9 cellular contexts compared by ENCODE assay signal in the genomic region with DNA sequence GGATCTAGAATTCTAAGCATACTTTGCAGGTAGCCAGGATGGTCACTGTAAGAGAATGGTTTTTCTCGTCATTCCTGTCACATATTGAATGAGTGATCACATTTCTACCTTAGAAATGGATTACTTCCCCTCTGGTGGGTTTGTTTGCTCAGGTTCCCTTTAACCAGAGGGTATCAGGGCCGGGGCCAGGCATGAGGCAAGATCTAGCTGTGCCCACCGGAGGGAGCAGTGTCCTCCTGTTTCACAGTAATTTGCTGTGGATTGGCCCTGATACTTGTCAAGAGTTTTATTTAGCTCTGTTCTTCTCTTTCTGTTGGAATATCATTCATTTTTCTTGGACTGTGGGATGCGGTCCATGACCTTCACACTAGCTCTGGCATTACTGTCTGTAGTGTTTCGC. TPM values are rescaled to one million over a fixed set of nuclear protein-coding genes. Genes with fewer than 3 reads are reported as not detected.
DNase-seq lines count a peak whose midpoint lies in the region; ATAC-seq and TF ChIP-seq lines count a peak whose summit lies in the region.
"Had no signal": no experiment of that assay in that cellular context is flagged by ENCODE, and none has a peak within 500 bp of the region (broad histone marks: within the 10 kb centered on the region; RNA-seq: fewer than 3 reads in every experiment).

No MANE protein-coding gene starts in this region.

- no peak overlapping the region for H3K4me3 ChIP-seq in astrocyte of the cerebellum (ENCODE audit: low read depth, low read length)
- no peak overlapping the region for H3K4me3 ChIP-seq in sigmoid colon

- H3K9me3 ChIP-seq in sigmoid colon: no peaks in the 10 kb centered on the region

- H3K9me3 Mint-ChIP-seq in nephron progenitor cell: peaks cover 3% of the 10 kb centered on the region
- H3K9me3 Mint-ChIP-seq: CD4-positive, CD25-positive, alpha-beta regulatory T cell had no signal

- peaks cover 0 to 9% (median 0%) of the 10 kb centered on the region in 4 donors for H3K4me1 ChIP-seq in sigmoid colon

- no peak for TF ChIP-seq EP300 in sigmoid colon (IDR thresholded peaks at IDR 0.05)

- peak; percentile 0 to 25 for DNase-seq in NCI-H2081 (lab: John Stamatoyannopoulos, UW)
- DNase-seq in NCI-H2081 treated with DMSO at 0.1 percent for 48 hours (lab: John Stamatoyannopoulos, UW): no peak
- DNase-seq in Kasumi-1 (lab: John Stamatoyannopoulos, UW): peak; percentile 70 to 72
- DNase-seq in astrocyte of the cerebellum (ENCODE audit: low read depth): peak; percentile 19
- peak; percentile 52 for DNase-seq in nephron progenitor cell
- no peak for DNase-seq in DMS153 treated with DMSO at 0.1 percent for 48 hours (lab: John Stamatoyannopoulos, UW; ENCODE audit: unreplicated experiment)
- DNase-seq in omental fat pad (ENCODE audit: low spot score): no peak
- no peak for DNase-seq in sigmoid colon

- TF ChIP-seq CTCF in astrocyte of the cerebellum (IDR thresholded peaks at IDR 0.05; ENCODE audit: low read depth, low read length, missing control alignments) (peak; percentile 60), nephron progenitor cell (IDR thresholded peaks at IDR 0.05) (peak; percentile 44), omental fat pad (IDR thresholded peaks at IDR 0.05) (no peak), sigmoid colon (IDR thresholded peaks at IDR 0.05) (no peak)

- intact Hi-C loops in sigmoid colon (cut with DNase I): no loop called here

- no peaks in the 10 kb centered on the region for H3K4me1 Mint-ChIP-seq in nephron progenitor cell

- WGBS in sigmoid colon, 2 donors: 76 to 80% methylated on average over 5 of the region's 5 CpGs

- H3K27ac Mint-ChIP-seq in nephron progenitor cell: no peak overlapping the region
- H3K27ac Mint-ChIP-seq: CD4-positive, CD25-positive, alpha-beta regulatory T cell had no signal

- in situ Hi-C loops in astrocyte of the cerebellum (cut with HindIII; ENCODE audit: low sequenced_read_pairs): loop anchor here (25.0 kb wide), 1 partner anchor 308 kb away; no protein-coding TSS in a partner anchor

- H3K36me3 Mint-ChIP-seq in nephron progenitor cell (ENCODE audit: low read depth): peaks cover 30% of the 10 kb centered on the region
- H3K36me3 Mint-ChIP-seq: CD4-positive, CD25-positive, alpha-beta regulatory T cell had no signal

- no peaks in the 10 kb centered on the region for H3K27me3 ChIP-seq in sigmoid colon

- ATAC-seq in omental fat pad (ENCODE audit: low FRiP score): no peak

- TF ChIP-seq POLR2A in sigmoid colon (IDR thresholded peaks at IDR 0.05): no peak

- no peak overlapping the region for H3K27ac ChIP-seq in sigmoid colon

- no peak overlapping the region for H3K4me3 Mint-ChIP-seq in nephron progenitor cell
- H3K4me3 Mint-ChIP-seq: CD4-positive, CD25-positive, alpha-beta regulatory T cell had no signal

- no peaks in the 10 kb centered on the region for H3K27me3 Mint-ChIP-seq in nephron progenitor cell (ENCODE audit: low read depth, poor library complexity)
- H3K27me3 Mint-ChIP-seq: CD4-positive, CD25-positive, alpha-beta regulatory T cell had no signal

- H3K36me3 ChIP-seq in sigmoid colon: no peaks in the 10 kb centered on the region

RNA-seq across cellular contexts. Expression of a gene that starts 42.3 kb away (rescaled TPM):
- total RNA-seq in omental fat pad (10 to 100 TPM in 1 of 4 donors, 1 to 10 TPM in 3; 7.7 to 22.1 (median 9.6) TPM), sigmoid colon (10 to 100 TPM in 2 of 4 donors, 1 to 10 TPM in 2; 7.7 to 14.6 (median 10.9) TPM)
- 1 to 10 TPM; 1.8 to 4.3 (median 2.1) TPM for polyA plus RNA-seq in sigmoid colon

Comparison
In these comparisons a context has a peak if more than half of its experiments do, and no peak if none do; other contexts are left out.
1. DNase-seq: peak in NCI-H2081 (2 of 2), Kasumi-1 (2 of 2), astrocyte of the cerebellum (single experiment) and nephron progenitor cell (single experiment); none in NCI-H2081 treated with DMSO at 0.1 percent for 48 hours (single experiment), DMS153 treated with DMSO at 0.1 percent for 48 hours (single experiment), omental fat pad (single experiment) and sigmoid colon (single experiment).
2. CTCF ChIP-seq: peak in astrocyte of the cerebellum (single experiment) and nephron progenitor cell (single experiment); none in omental fat pad (0 of 3) and sigmoid colon (0 of 4).